ENCODE assay signal across 7 cellular contexts in the genomic region with DNA sequence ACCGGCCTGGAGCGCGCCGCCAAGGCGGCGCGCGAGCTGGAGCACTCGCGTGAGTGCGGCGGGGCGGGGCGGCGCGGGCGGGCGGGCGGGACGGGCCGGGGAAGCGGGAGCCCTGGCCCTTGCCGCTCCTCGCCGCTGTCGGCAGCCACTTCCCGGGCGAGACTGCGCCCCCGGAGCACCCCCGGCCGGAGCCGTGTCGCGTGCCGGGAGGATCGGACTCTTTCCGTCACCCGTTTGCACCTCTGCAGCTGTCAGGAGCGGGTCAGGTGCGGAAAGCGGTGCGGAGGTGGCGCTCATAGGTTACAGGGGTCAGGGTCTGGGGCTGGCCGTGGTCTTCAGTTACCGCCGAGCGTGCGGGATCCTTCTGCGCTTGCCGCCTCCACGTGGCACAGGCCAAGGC. TPM values are rescaled to one million over a fixed set of nuclear protein-coding genes. Genes with fewer than 3 reads are reported as not detected.
A peak's percentile ranks its signal among the peaks of the same experiment; 100 is the strongest.
DNase-seq lines count a peak whose midpoint lies in the region; ATAC-seq and TF ChIP-seq lines count a peak whose summit lies in the region.
"Not testable (repeated sequence)": the region's sequence is repeated elsewhere in the genome, so short reads cannot be mapped to it uniquely, and the experiment has no call there.

No MANE protein-coding gene starts in this region.

- not testable (repeated sequence) for H3K36me3 ChIP-seq in liver (ENCODE audit: control insufficient read depth in 4 of 4, insufficient read depth in 3 of 4, low read depth in 1 of 4, low read length in 3 of 4); gastrocnemius medialis

- in situ Hi-C loops in gastrocnemius medialis (cut with MboI; ENCODE audit: low sequenced_read_pairs in 4 of 4) = not testable (repeated sequence)

- H3K4me1 ChIP-seq in liver (ENCODE audit: control insufficient read depth in 4 of 4, insufficient read depth in 4 of 4, low read length in 3 of 4) (peaks cover 6 to 18% (median 13%) of the 10 kb centered on the region in 4 donors), gastrocnemius medialis (peaks cover 6 to 13% of the 10 kb centered on the region in 2 donors)

- TF ChIP-seq CTCF in liver (IDR thresholded peaks at IDR 0.05; ENCODE audit: low read depth, low read length, missing input control); gastrocnemius medialis (IDR thresholded peaks at IDR 0.05 in 4 of 5, conservative IDR thresholded peaks at IDR 0.05 in 1 of 5): not testable (repeated sequence)

- H3K4me3 ChIP-seq in liver (ENCODE audit: low read depth in 1 of 3, low read length in 3 of 3) = peak overlapping the region in 2 of 3 donors; percentile 60 to 97
- H3K4me3 ChIP-seq in gastrocnemius medialis = peak overlapping the region; percentile 56 to 94 (median 87)

- WGBS in liver = under 1% methylated on average over 48 of the region's 52 CpGs

- not testable (repeated sequence) for H3K27me3 ChIP-seq in liver (ENCODE audit: control insufficient read depth in 4 of 4, insufficient read depth in 4 of 4, low read length in 3 of 4); gastrocnemius medialis

- not testable (repeated sequence) for TF ChIP-seq POLR2A in gastrocnemius medialis (IDR thresholded peaks at IDR 0.05)

- DNase-seq in activated naive CD4-positive, alpha-beta T cell treated with Interleukin-2 at 50 U/mL for 16 hours = peak; percentile 22
- not testable (repeated sequence) for DNase-seq in epithelial cell of prostate (ENCODE audit: low read depth, low spot score); gastrocnemius medialis

- not testable (repeated sequence) for H3K9me3 ChIP-seq in liver (ENCODE audit: control insufficient read depth in 4 of 4, low read length in 3 of 4); gastrocnemius medialis

- intact Hi-C loops in gastrocnemius medialis (cut with DNase I; ENCODE audit: low total_unique reads) = loop anchor here (1.0 to 5.0 kb wide), 3 partner anchors 41 to 105 kb away; a partner anchor contains a TSS

- ATAC-seq in GM18868 (IDR thresholded peaks at IDR 0.05; ENCODE audit: unreplicated experiment) (peak; percentile 10), HG03342 (IDR thresholded peaks at IDR 0.05; ENCODE audit: unreplicated experiment) (peak; percentile 1), SK-N-SH treated with all-trans-retinoic acid at 6 μM for 48 hours (peak; percentile 9)
- ATAC-seq in gastrocnemius medialis = not testable (repeated sequence)

- not testable (repeated sequence) for TF ChIP-seq RAD21 in liver (IDR thresholded peaks at IDR 0.05)

- H3K9ac ChIP-seq in liver (ENCODE audit: low read depth in 1 of 2, low read length in 2 of 2) = not testable (repeated sequence)

- H3K27ac ChIP-seq in epithelial cell of prostate (peak overlapping the region; percentile 86), gastrocnemius medialis (peak overlapping the region; percentile 93 to 100 (median 96))
- H3K27ac ChIP-seq in liver (ENCODE audit: low read depth in 1 of 2, low read length in 2 of 2) = not testable (repeated sequence)

RNA-seq across cellular contexts. Expression of a gene that starts 0.5 kb away (rescaled TPM):
- total RNA-seq in liver (10 to 100 TPM; 14.0 to 17.7 TPM), gastrocnemius medialis (10 to 100 TPM; 22.9 to 47.9 (median 35.6) TPM)
- polyA plus RNA-seq in liver = 10 to 100 TPM in 1 of 2 donors, 1 to 10 TPM in 1; 7.2 to 20.0 TPM

RNA-seq across cellular contexts. Expression of a gene that starts 28.0 kb away (rescaled TPM):
- under 1 TPM; 0.14 to 0.33 TPM for total RNA-seq in liver
- under 1 TPM in 1 of 2 donors, not detected in 1; 0.33 TPM for polyA plus RNA-seq in liver
- 1 to 10 TPM in 3 of 4 donors, not detected in 1; 1.1 to 2.0 (median 1.9) TPM for total RNA-seq in gastrocnemius medialis

RNA-seq across cellular contexts. Expression of a gene that starts 40.9 kb away (rescaled TPM):
- total RNA-seq in liver = 10 to 100 TPM in 1 of 2 donors, 1 to 10 TPM in 1; 9.3 to 14.3 TPM
- 10 to 100 TPM in 1 of 2 donors, 1 to 10 TPM in 1; 6.4 to 11.3 TPM for polyA plus RNA-seq in liver
- 1 to 10 TPM; 3.5 to 7.1 (median 5.9) TPM for total RNA-seq in gastrocnemius medialis
